Comparison of ENCODE assay signal across 10 cellular contexts in genomic region chr2:200077210-200077650, GRCh38.
DNase-seq lines count a peak whose midpoint lies in the region; ATAC-seq and TF ChIP-seq lines count a peak whose summit lies in the region.
"Had no signal": no experiment of that assay in that cellular context is flagged by ENCODE, and none has a peak within 500 bp of the region (broad histone marks: within the 10 kb centered on the region; RNA-seq: fewer than 3 reads in every experiment).

No MANE protein-coding gene starts in this region.

- no peak for ATAC-seq in HG02973 (IDR thresholded peaks at IDR 0.05; ENCODE audit: unreplicated experiment)

- H3K4me3 ChIP-seq in fibroblast of the aortic adventitia (ENCODE audit: low read depth, low read length): no peak overlapping the region
- H3K4me3 ChIP-seq: testis had no signal

- DNase-seq in H4 (ENCODE audit: low spot score) (peak; percentile 64), RPMI7951 (ENCODE audit: low read depth) (peak; percentile 38), fibroblast of the aortic adventitia (ENCODE audit: low read depth) (peak; percentile 60), progenitor cell of endocrine pancreas (ENCODE audit: low spot score, unreplicated experiment) (no peak)
- DNase-seq in activated T-helper 2 cell treated with anti-CD3 and anti-CD28 coated beads, Interferon-gamma antibody, Interleukin-2, Interleukin-4, amounts not matched to agents 10 μg/mL and 5 μg/mL and 100 μg/mL, durations not matched to agents 14 hours and 24 hours and 36 hours (ENCODE audit: low spot score): no peak
- no peak for DNase-seq in stimulated activated CD4-positive, alpha-beta T cell treated with anti-CD3 and anti-CD28 coated beads, Interleukin-4, amount 100 ng/mL, for 1 hour
- DNase-seq in NK-92 treated with Interleukin-12 subunit alpha and Interleukin-12 subunit beta, amount 100 ng/mL, for 24 hours (lab: John Stamatoyannopoulos, UW): no peak
- DNase-seq: NCI-H1436 treated with DMSO at 0.1 percent for 48 hours, testis had no signal

- intact Hi-C loops in activated T-helper 2 cell treated with anti-CD3 and anti-CD28 coated beads, Interferon-gamma antibody, Interleukin-2, Interleukin-4, amounts not matched to agents 10 μg/mL and 5 μg/mL and 100 μg/mL, durations not matched to agents 14 hours and 24 hours and 36 hours (cut with micrococcal nuclease): no loop called here

- no peaks in the 10 kb centered on the region for H3K27me3 Mint-ChIP-seq in progenitor cell of endocrine pancreas
- peaks cover 4% of the 10 kb centered on the region for H3K27me3 Mint-ChIP-seq in activated T-helper 2 cell treated with anti-CD3 and anti-CD28 coated beads, Interferon-gamma antibody, Interleukin-2, Interleukin-4, amounts not matched to agents 10 μg/mL and 5 μg/mL and 100 μg/mL, durations not matched to agents 14 hours and 24 hours and 36 hours (ENCODE audit: low read depth)

- H3K36me3 Mint-ChIP-seq in progenitor cell of endocrine pancreas (ENCODE audit: insufficient read depth): no peaks in the 10 kb centered on the region
- H3K36me3 Mint-ChIP-seq in activated T-helper 2 cell treated with anti-CD3 and anti-CD28 coated beads, Interferon-gamma antibody, Interleukin-2, Interleukin-4, amounts not matched to agents 10 μg/mL and 5 μg/mL and 100 μg/mL, durations not matched to agents 14 hours and 24 hours and 36 hours (ENCODE audit: low read depth): no peaks in the 10 kb centered on the region

- no peaks in the 10 kb centered on the region for H3K9me3 Mint-ChIP-seq in progenitor cell of endocrine pancreas (ENCODE audit: low read depth)
- peaks cover 2% of the 10 kb centered on the region for H3K9me3 Mint-ChIP-seq in activated T-helper 2 cell treated with anti-CD3 and anti-CD28 coated beads, Interferon-gamma antibody, Interleukin-2, Interleukin-4, amounts not matched to agents 10 μg/mL and 5 μg/mL and 100 μg/mL, durations not matched to agents 14 hours and 24 hours and 36 hours

- peaks cover 48% of the 10 kb centered on the region for H3K4me1 Mint-ChIP-seq in progenitor cell of endocrine pancreas (ENCODE audit: low read depth)
- no peaks in the 10 kb centered on the region for H3K4me1 Mint-ChIP-seq in activated T-helper 2 cell treated with anti-CD3 and anti-CD28 coated beads, Interferon-gamma antibody, Interleukin-2, Interleukin-4, amounts not matched to agents 10 μg/mL and 5 μg/mL and 100 μg/mL, durations not matched to agents 14 hours and 24 hours and 36 hours (ENCODE audit: low read depth)

- TF ChIP-seq CTCF in fibroblast of the aortic adventitia (IDR thresholded peaks at IDR 0.05; ENCODE audit: insufficient read depth, low read length) (no peak), progenitor cell of endocrine pancreas (IDR thresholded peaks at IDR 0.05; ENCODE audit: unreplicated experiment) (no peak)

- H3K4me3 Mint-ChIP-seq in progenitor cell of endocrine pancreas (ENCODE audit: low read depth): peak overlapping the region; percentile 29
- H3K4me3 Mint-ChIP-seq in activated T-helper 2 cell treated with anti-CD3 and anti-CD28 coated beads, Interferon-gamma antibody, Interleukin-2, Interleukin-4, amounts not matched to agents 10 μg/mL and 5 μg/mL and 100 μg/mL, durations not matched to agents 14 hours and 24 hours and 36 hours (ENCODE audit: low read depth): no peak overlapping the region

- H3K27ac Mint-ChIP-seq in progenitor cell of endocrine pancreas: peak overlapping the region; percentile 96
- no peak overlapping the region for H3K27ac Mint-ChIP-seq in activated T-helper 2 cell treated with anti-CD3 and anti-CD28 coated beads, Interferon-gamma antibody, Interleukin-2, Interleukin-4, amounts not matched to agents 10 μg/mL and 5 μg/mL and 100 μg/mL, durations not matched to agents 14 hours and 24 hours and 36 hours

Comparison
In these comparisons a context has a peak if more than half of its experiments do, and no peak if none do; other contexts are left out.
1. DNase-seq: peak in H4 (single experiment), RPMI7951 (single experiment) and fibroblast of the aortic adventitia (single experiment); none in progenitor cell of endocrine pancreas (single experiment), activated T-helper 2 cell treated with anti-CD3 and anti-CD28 coated beads, Interferon-gamma antibody, Interleukin-2, Interleukin-4, amounts not matched to agents 10 μg/mL and 5 μg/mL and 100 μg/mL, durations not matched to agents 14 hours and 24 hours and 36 hours (single experiment), stimulated activated CD4-positive, alpha-beta T cell treated with anti-CD3 and anti-CD28 coated beads, Interleukin-4, amount 100 ng/mL, for 1 hour (single experiment) and NK-92 treated with Interleukin-12 subunit alpha and Interleukin-12 subunit beta, amount 100 ng/mL, for 24 hours (single experiment).